8 cellular contexts compared by ENCODE assay signal in the genomic region with DNA sequence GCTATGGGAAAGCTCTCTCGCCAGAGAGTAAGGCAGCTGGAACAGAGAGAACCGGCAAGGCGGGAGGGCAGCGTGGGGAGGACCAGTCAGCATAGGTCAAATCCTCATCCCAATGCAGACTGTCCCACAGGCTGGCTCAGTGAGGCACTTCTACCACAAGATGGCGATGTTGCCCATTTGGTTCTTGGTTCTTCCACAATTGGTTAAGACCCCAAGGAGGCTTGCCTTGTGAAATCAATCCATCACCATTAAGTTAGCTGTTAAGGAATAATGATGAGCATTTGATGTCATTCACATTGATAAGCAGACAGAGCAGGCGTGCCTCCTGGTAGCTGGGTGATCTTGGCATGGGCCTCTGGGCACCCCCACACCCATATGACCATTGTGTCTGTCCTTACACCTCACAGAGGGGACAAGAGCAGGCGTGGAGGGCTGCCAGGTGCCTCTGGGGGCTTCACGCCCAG. TPM values are rescaled to one million over a fixed set of nuclear protein-coding genes. Genes with fewer than 3 reads are reported as not detected.
DNase-seq lines count a peak whose midpoint lies in the region; ATAC-seq and TF ChIP-seq lines count a peak whose summit lies in the region.

No MANE protein-coding gene starts in this region.

- no peaks in the 10 kb centered on the region for H3K27me3 ChIP-seq in adrenal gland

- H3K4me3 ChIP-seq in adrenal gland = no peak overlapping the region

- no peaks in the 10 kb centered on the region for H3K9me3 ChIP-seq in adrenal gland (replicated peaks in 1 of 3)

- peak; percentile 73 to 95 (median 81) for TF ChIP-seq CTCF in adrenal gland (IDR thresholded peaks at IDR 0.05)

- WGBS in adrenal gland, 4 donors = 12 to 19% (median 17%) methylated on average over 8 of the region's 8 CpGs

- intact Hi-C loops in adrenal gland (cut with DNase I) (loop anchor here (2.0 to 5.0 kb wide), 2 partner anchors 165 kb away; partner anchors contain the start of gene CST9 (in 1 of the 2)), left ventricle myocardium superior (cut with micrococcal nuclease) (no loop called here)

- H3K27ac ChIP-seq in adrenal gland = no peak overlapping the region

- no peaks in the 10 kb centered on the region for H3K36me3 ChIP-seq in adrenal gland (replicated peaks in 1 of 2)

- no peaks in the 10 kb centered on the region for H3K4me1 ChIP-seq in adrenal gland (replicated peaks in 1 of 2)

- ATAC-seq in GM21576 (IDR thresholded peaks at IDR 0.05; ENCODE audit: unreplicated experiment) (peak; percentile 74), left ventricle myocardium superior (peak; percentile 85), HG02571 (IDR thresholded peaks at IDR 0.05; ENCODE audit: unreplicated experiment) (no peak)

- DNase-seq in DMS114 treated with DMSO at 0.1 percent for 48 hours (lab: John Stamatoyannopoulos, UW; ENCODE audit: unreplicated experiment) (peak; percentile 48), M059J (ENCODE audit: low read depth) (peak; percentile 81), SKM-1 treated with dmso at 0.1 percent for 144 hours (lab: John Stamatoyannopoulos, UW; ENCODE audit: unreplicated experiment) (peak; percentile 65), adrenal gland (peak; percentile 51 to 87 (median 70)), left ventricle myocardium superior (peak; percentile 60), renal cortical epithelial cell (ENCODE audit: low read depth) (peak; percentile 73)

- no peak for TF ChIP-seq POLR2A in adrenal gland (IDR thresholded peaks at IDR 0.05)

RNA-seq across cellular contexts. Expression of gene CSTL1, which starts 2.4 kb away (rescaled TPM):
- not detected in 2 replicates for total RNA-seq in M059J (2014; rRNA removed; shearing (Covaris generic))
- total RNA-seq in adrenal gland (not detected), left ventricle myocardium superior (not detected), renal cortical epithelial cell (not detected in 2 replicates)
- polyA plus RNA-seq in adrenal gland = not detected

RNA-seq across cellular contexts. Expression of gene CST11, which starts 10.8 kb away (rescaled TPM):
- total RNA-seq in M059J (2014; rRNA removed; shearing (Covaris generic)) = not detected in 2 replicates
- total RNA-seq in adrenal gland = not detected
- polyA plus RNA-seq in adrenal gland = not detected
- not detected for total RNA-seq in left ventricle myocardium superior
- total RNA-seq in renal cortical epithelial cell = not detected in 2 replicates

RNA-seq across cellular contexts. Expression of gene NAPB, which starts 20.6 kb away (rescaled TPM):
- total RNA-seq in M059J (2014; rRNA removed; shearing (Covaris generic)) = 7.4 and 9.6 TPM in 2 replicates
- total RNA-seq in adrenal gland = 10 to 100 TPM; 13.8 to 24.8 (median 20.2) TPM
- 10 to 100 TPM; 11.8 to 26.8 (median 17.0) TPM for polyA plus RNA-seq in adrenal gland
- total RNA-seq in left ventricle myocardium superior = 6.0 TPM
- total RNA-seq in renal cortical epithelial cell = 4.0 and 10.1 TPM in 2 replicates

RNA-seq across cellular contexts. Expression of gene CST8, which starts 49.0 kb away (rescaled TPM):
- not detected in 2 replicates for total RNA-seq in M059J (2014; rRNA removed; shearing (Covaris generic))
- total RNA-seq in adrenal gland = not detected
- not detected for polyA plus RNA-seq in adrenal gland
- total RNA-seq in left ventricle myocardium superior = not detected
- not detected in 2 replicates for total RNA-seq in renal cortical epithelial cell
